27 cellular contexts compared by ENCODE assay signal in genomic region chr4:94538229-94538628, GRCh38.
DNase-seq lines count a peak whose midpoint lies in the region; ATAC-seq and TF ChIP-seq lines count a peak whose summit lies in the region.
"Had no signal": no experiment of that assay in that cellular context is flagged by ENCODE, and none has a peak within 500 bp of the region (broad histone marks: within the 10 kb centered on the region; RNA-seq: fewer than 3 reads in every experiment).

No MANE protein-coding gene starts in this region.

- no peak overlapping the region for H3K4me3 ChIP-seq in cardiac muscle cell
- no peak overlapping the region for H3K4me3 ChIP-seq in skeletal muscle tissue (ENCODE audit: low read length in 3 of 3)
- H3K4me3 ChIP-seq: lung, testis had no signal

- H3K9me3 Mint-ChIP-seq in stimulated activated naive B cell treated with anti-CD40 and anti-IgM and Interleukin-4, amounts not matched to agents 10 μg/mL and 1 μg/mL and 100 μg/mL, for 72 hours, result no peaks in the 10 kb centered on the region
- no peaks in the 10 kb centered on the region for H3K9me3 Mint-ChIP-seq in activated naive CD8-positive, alpha-beta T cell treated with anti-CD3 and anti-CD28 coated beads, Interleukin-2, amount 50 U/mL, for 24 hours
- H3K9me3 Mint-ChIP-seq: activated naive CD8-positive, alpha-beta T cell treated with anti-CD3 and anti-CD28 coated beads for 36 hours; CD8-positive, alpha-beta memory T cell; natural killer cell treated with Interleukin-12 subunit alpha and Interleukin-12 subunit beta and Interleukin-15 and Interleukin-18, amount 100 ng/mL, for 72 hours had no signal

- no peak for ATAC-seq in left cardiac atrium
- no peak for ATAC-seq in stimulated activated naive B cell treated with anti-CD40 and anti-IgM and Interleukin-4, amounts not matched to agents 10 μg/mL and 1 μg/mL and 100 μg/mL, for 72 hours (replicated peaks)
- no peak for ATAC-seq in activated naive CD8-positive, alpha-beta T cell treated with anti-CD3 and anti-CD28 coated beads, Interleukin-2, amount 50 U/mL, for 24 hours
- ATAC-seq: activated CD8-positive, alpha-beta T cell treated with anti-CD3 and anti-CD28 coated beads, Interleukin-2, amount 10 ng/mL, durations not matched to agents 7 days and 5 days; natural killer cell treated with Interleukin-12 subunit alpha and Interleukin-12 subunit beta and Interleukin-15 and Interleukin-18, amount 100 ng/mL, for 72 hours; SK-N-SH treated with all-trans-retinoic acid at 6 μM for 48 hours; stimulated activated naive CD8-positive, alpha-beta T cell treated with anti-CD3 and anti-CD28 coated beads, Interleukin-15, Interleukin-2, amounts not matched to agents 100 U/mL and 50 U/mL, for 24 hours had no signal

- no peaks in the 10 kb centered on the region for H3K27me3 Mint-ChIP-seq in stimulated activated naive B cell treated with anti-CD40 and anti-IgM and Interleukin-4, amounts not matched to agents 10 μg/mL and 1 μg/mL and 100 μg/mL, for 72 hours
- H3K27me3 Mint-ChIP-seq in activated naive CD8-positive, alpha-beta T cell treated with anti-CD3 and anti-CD28 coated beads, Interleukin-2, amount 50 U/mL, for 24 hours, result no peaks in the 10 kb centered on the region
- H3K27me3 Mint-ChIP-seq: activated naive CD8-positive, alpha-beta T cell treated with anti-CD3 and anti-CD28 coated beads for 36 hours; CD8-positive, alpha-beta memory T cell; natural killer cell treated with Interleukin-12 subunit alpha and Interleukin-12 subunit beta and Interleukin-15 and Interleukin-18, amount 100 ng/mL, for 72 hours had no signal

- peaks cover 2 to 7% of the 10 kb centered on the region in 2 donors for H3K36me3 Mint-ChIP-seq in stimulated activated naive B cell treated with anti-CD40 and anti-IgM and Interleukin-4, amounts not matched to agents 10 μg/mL and 1 μg/mL and 100 μg/mL, for 72 hours
- peaks cover 3% of the 10 kb centered on the region for H3K36me3 Mint-ChIP-seq in activated naive CD8-positive, alpha-beta T cell treated with anti-CD3 and anti-CD28 coated beads, Interleukin-2, amount 50 U/mL, for 24 hours (ENCODE audit: low read depth)
- H3K36me3 Mint-ChIP-seq: activated naive CD8-positive, alpha-beta T cell treated with anti-CD3 and anti-CD28 coated beads for 36 hours; natural killer cell treated with Interleukin-12 subunit alpha and Interleukin-12 subunit beta and Interleukin-15 and Interleukin-18, amount 100 ng/mL, for 72 hours had no signal

- intact Hi-C loops in left cardiac atrium (cut with DNase I), result no loop called here

- H3K4me3 Mint-ChIP-seq in stimulated activated naive B cell treated with anti-CD40 and anti-IgM and Interleukin-4, amounts not matched to agents 10 μg/mL and 1 μg/mL and 100 μg/mL, for 72 hours, result no peak overlapping the region
- H3K4me3 Mint-ChIP-seq in activated naive CD8-positive, alpha-beta T cell treated with anti-CD3 and anti-CD28 coated beads, Interleukin-2, amount 50 U/mL, for 24 hours, result no peak overlapping the region
- H3K4me3 Mint-ChIP-seq: activated CD8-positive, alpha-beta T cell treated with anti-CD3 and anti-CD28 coated beads, Interleukin-2, amount 10 ng/mL, durations not matched to agents 7 days and 5 days; activated naive CD8-positive, alpha-beta T cell treated with anti-CD3 and anti-CD28 coated beads for 36 hours; CD8-positive, alpha-beta memory T cell; natural killer cell treated with Interleukin-12 subunit alpha and Interleukin-12 subunit beta and Interleukin-15 and Interleukin-18, amount 100 ng/mL, for 72 hours had no signal

- DNase-seq in cardiac muscle cell (ENCODE audit: low read depth in 1 of 2, low spot score in 1 of 2), result no peak
- DNase-seq in left cardiac atrium, result no peak
- DNase-seq in NCI-H69 (lab: John Stamatoyannopoulos, UW), result peak; percentile 6
- DNase-seq in epithelial cell of prostate (ENCODE audit: low read depth, low spot score), result no peak
- DNase-seq in stimulated activated naive B cell treated with anti-CD40 and anti-IgM and Interleukin-4, amounts not matched to agents 10 μg/mL and 1 μg/mL and 100 μg/mL, for 72 hours, result no peak
- DNase-seq in activated naive CD8-positive, alpha-beta T cell treated with anti-CD3 and anti-CD28 coated beads, Interleukin-2, amount 50 U/mL, for 24 hours, result no peak
- DNase-seq in SKM-1 treated with dmso at 0.1 percent for 144 hours (lab: John Stamatoyannopoulos, UW; ENCODE audit: unreplicated experiment), result no peak
- DNase-seq: 8988T; activated CD8-positive, alpha-beta T cell treated with anti-CD3 and anti-CD28 coated beads, Interleukin-2, amount 10 ng/mL, durations not matched to agents 7 days and 5 days; activated naive CD8-positive, alpha-beta T cell treated with anti-CD3 and anti-CD28 coated beads for 36 hours; CD8-positive, alpha-beta memory T cell; DMS153; glutamatergic neuron; HCEC 1CT; KBM-7; MM.1S; NCI-H1436; NCI-H2107; NCI-H446; posterior cingulate gyrus; stimulated activated naive CD8-positive, alpha-beta T cell treated with anti-CD3 and anti-CD28 coated beads, Interleukin-15, Interleukin-2, amounts not matched to agents 100 U/mL and 50 U/mL, for 24 hours; T-helper 2 cell; testis had no signal

- no peak overlapping the region for H3K9ac ChIP-seq in skeletal muscle tissue (ENCODE audit: low read depth in 1 of 3, low read length in 3 of 3)

- H3K36me3 ChIP-seq in cardiac muscle cell (no peaks in the 10 kb centered on the region), skeletal muscle tissue (ENCODE audit: control insufficient read depth in 3 of 3, insufficient read depth in 3 of 3, low read length in 3 of 3) (peaks cover 0 to 2% (median 1%) of the 10 kb centered on the region in 3 donors)

- no peak overlapping the region for H3K27ac Mint-ChIP-seq in stimulated activated naive B cell treated with anti-CD40 and anti-IgM and Interleukin-4, amounts not matched to agents 10 μg/mL and 1 μg/mL and 100 μg/mL, for 72 hours
- no peak overlapping the region for H3K27ac Mint-ChIP-seq in activated naive CD8-positive, alpha-beta T cell treated with anti-CD3 and anti-CD28 coated beads, Interleukin-2, amount 50 U/mL, for 24 hours
- H3K27ac Mint-ChIP-seq: activated CD8-positive, alpha-beta T cell treated with anti-CD3 and anti-CD28 coated beads, Interleukin-2, amount 10 ng/mL, durations not matched to agents 7 days and 5 days; activated naive CD8-positive, alpha-beta T cell treated with anti-CD3 and anti-CD28 coated beads for 36 hours; CD8-positive, alpha-beta memory T cell; natural killer cell treated with Interleukin-12 subunit alpha and Interleukin-12 subunit beta and Interleukin-15 and Interleukin-18, amount 100 ng/mL, for 72 hours had no signal

- H3K27me3 ChIP-seq in cardiac muscle cell (no peaks in the 10 kb centered on the region), skeletal muscle tissue (ENCODE audit: control insufficient read depth in 3 of 3, insufficient read depth in 3 of 3, low read length in 3 of 3) (no peaks in the 10 kb centered on the region)
- H3K27me3 ChIP-seq: testis had no signal

- H3K9me3 ChIP-seq in cardiac muscle cell (ENCODE audit: low read depth) (no peaks in the 10 kb centered on the region), skeletal muscle tissue (ENCODE audit: control insufficient read depth in 3 of 3, low read length in 3 of 3) (no peaks in the 10 kb centered on the region)
- H3K9me3 ChIP-seq: testis had no signal

- H3K4me1 ChIP-seq in cardiac muscle cell (ENCODE audit: low read depth) (peaks cover 64% of the 10 kb centered on the region), skeletal muscle tissue (ENCODE audit: control insufficient read depth in 3 of 3, insufficient read depth in 3 of 3, low read length in 3 of 3) (peaks cover 44 to 56% (median 51%) of the 10 kb centered on the region in 3 donors)

- H3K27ac ChIP-seq in cardiac muscle cell (peak overlapping the region; percentile 68), epithelial cell of prostate (peak overlapping the region; percentile 86), skeletal muscle tissue (ENCODE audit: low read depth, low read length) (peak overlapping the region; percentile 29)
- H3K27ac ChIP-seq: testis had no signal

- H3K4me1 Mint-ChIP-seq in stimulated activated naive B cell treated with anti-CD40 and anti-IgM and Interleukin-4, amounts not matched to agents 10 μg/mL and 1 μg/mL and 100 μg/mL, for 72 hours, result peaks cover 19 to 27% of the 10 kb centered on the region in 2 donors
- peaks cover 8% of the 10 kb centered on the region for H3K4me1 Mint-ChIP-seq in activated naive CD8-positive, alpha-beta T cell treated with anti-CD3 and anti-CD28 coated beads, Interleukin-2, amount 50 U/mL, for 24 hours

- no peak for TF ChIP-seq CTCF in cardiac muscle cell (IDR thresholded peaks at IDR 0.05; ENCODE audit: low read depth, low read length)

Comparison
In these comparisons a context has a peak if more than half of its experiments do, and no peak if none do; other contexts are left out.
1. H3K27ac ChIP-seq: peak in every context shown above with its lines; median percentile 86 in epithelial cell of prostate; 68 in cardiac muscle cell; 29 in skeletal muscle tissue.